Comparison of ENCODE assay signal across 20 cellular contexts in genomic region chr5:180688326-180689070, GRCh38. TPM values are rescaled to one million over a fixed set of nuclear protein-coding genes. Genes with fewer than 3 reads are reported as not detected.
DNase-seq lines count a peak whose midpoint lies in the region; ATAC-seq lines count a peak whose summit lies in the region.
"Had no signal": no experiment of that assay in that cellular context is flagged by ENCODE, and none has a peak within 500 bp of the region (broad histone marks: within the 10 kb centered on the region; RNA-seq: fewer than 3 reads in every experiment).

No MANE protein-coding gene starts in this region.

- no peaks in the 10 kb centered on the region for H3K36me3 Mint-ChIP-seq in activated T-helper 17 cell treated with anti-CD3 and anti-CD28 coated beads, Interleukin-2, amount 50 U/mL, for 72 hours (ENCODE audit: low read depth)
- no peaks in the 10 kb centered on the region for H3K36me3 Mint-ChIP-seq in natural killer cell treated with Interleukin-12 subunit alpha and Interleukin-12 subunit beta and Interleukin-15 and Interleukin-18, amount 100 ng/mL, for 72 hours
- H3K36me3 Mint-ChIP-seq: mesothelial cell of epicardium had no signal

- no peak overlapping the region for H3K14ac ChIP-seq in neuronal stem cell (ENCODE audit: low read length)

- H3K4me1 Mint-ChIP-seq in activated T-helper 17 cell treated with anti-CD3 and anti-CD28 coated beads, Interleukin-2, amount 50 U/mL, for 72 hours, result peaks cover 17% of the 10 kb centered on the region
- H3K4me1 Mint-ChIP-seq in natural killer cell treated with Interleukin-12 subunit alpha and Interleukin-12 subunit beta and Interleukin-15 and Interleukin-18, amount 100 ng/mL, for 72 hours (ENCODE audit: low read depth in 2 of 2), result peaks cover 20 to 21% of the 10 kb centered on the region in 2 donors

- no peak overlapping the region for H2BK5ac ChIP-seq in neuronal stem cell (ENCODE audit: low read length)

- H2AFZ ChIP-seq in neuronal stem cell (ENCODE audit: low read length), result no peak overlapping the region

- H3K27ac Mint-ChIP-seq in activated T-helper 17 cell treated with anti-CD3 and anti-CD28 coated beads, Interleukin-2, amount 50 U/mL, for 72 hours, result peak overlapping the region; percentile 69
- peak overlapping the region; percentile 65 to 78 for H3K27ac Mint-ChIP-seq in natural killer cell treated with Interleukin-12 subunit alpha and Interleukin-12 subunit beta and Interleukin-15 and Interleukin-18, amount 100 ng/mL, for 72 hours

- H3K27ac ChIP-seq in neuronal stem cell (replicated peaks; ENCODE audit: low read length), result no peak overlapping the region

- no CpG with 5 or more reads among the region's 8 CpGs for WGBS in neuronal stem cell (ENCODE audit: extremely low coverage in 2 of 2, insufficient read length in 2 of 2, insufficient replicate concordance in 1 of 2), 2 donors

- no peak for DNase-seq in activated CD4-positive, CD25-positive, alpha-beta regulatory T cell treated with anti-CD3 and anti-CD28 coated beads, Interleukin-2, amount 50 U/mL, for 72 hours
- DNase-seq in Daoy (ENCODE audit: low read depth) (peak; percentile 38), AG08395 (ENCODE audit: low spot score) (no peak), neuronal stem cell (ENCODE audit: low spot score) (no peak), HAP-1 (ENCODE audit: low spot score in 2 of 2) (no peak)
- DNase-seq in natural killer cell treated with Interleukin-12 subunit alpha and Interleukin-12 subunit beta and Interleukin-15 and Interleukin-18, amount 100 ng/mL, for 72 hours (ENCODE audit: low spot score), result no peak
- DNase-seq: COR-L47, cortex of kidney, glutamatergic neuron, KG1, NCI-H1436, NCI-H345, occipital lobe, SIG-M5 had no signal

- H3K4me3 ChIP-seq in neuronal stem cell (ENCODE audit: low read length in 2 of 2) (no peak overlapping the region), HAP-1 (no peak overlapping the region)

- H3K4me2 ChIP-seq in neuronal stem cell (ENCODE audit: insufficient read depth, low read length, poor library complexity, severe bottlenecking), result no peak overlapping the region

- no peak overlapping the region for H4K8ac ChIP-seq in neuronal stem cell (ENCODE audit: low read depth, low read length)

- H3K79me1 ChIP-seq in neuronal stem cell (ENCODE audit: low read depth, low read length), result no peaks in the 10 kb centered on the region

- no peaks in the 10 kb centered on the region for H3K9me3 Mint-ChIP-seq in activated T-helper 17 cell treated with anti-CD3 and anti-CD28 coated beads, Interleukin-2, amount 50 U/mL, for 72 hours
- no peaks in the 10 kb centered on the region for H3K9me3 Mint-ChIP-seq in natural killer cell treated with Interleukin-12 subunit alpha and Interleukin-12 subunit beta and Interleukin-15 and Interleukin-18, amount 100 ng/mL, for 72 hours
- H3K9me3 Mint-ChIP-seq: mesothelial cell of epicardium had no signal

- no peak overlapping the region for H2BK120ac ChIP-seq in neuronal stem cell (ENCODE audit: low read depth, low read length)

- H2BK15ac ChIP-seq in neuronal stem cell (ENCODE audit: low read length), result no peak overlapping the region

- in situ Hi-C loops in HAP-1 (cut with MboI; ENCODE audit: low sequenced_read_pairs), result no loop called here

- H4K91ac ChIP-seq in neuronal stem cell (ENCODE audit: low read depth, low read length, poor library complexity), result no peak overlapping the region

- H3K4me3 Mint-ChIP-seq in activated T-helper 17 cell treated with anti-CD3 and anti-CD28 coated beads, Interleukin-2, amount 50 U/mL, for 72 hours, result peak overlapping the region; percentile 67
- H3K4me3 Mint-ChIP-seq in natural killer cell treated with Interleukin-12 subunit alpha and Interleukin-12 subunit beta and Interleukin-15 and Interleukin-18, amount 100 ng/mL, for 72 hours, result peak overlapping the region; percentile 66
- H3K4me3 Mint-ChIP-seq: mesothelial cell of epicardium had no signal

- H3K9me3 ChIP-seq in neuronal stem cell (replicated peaks in 1 of 2; ENCODE audit: control insufficient read depth in 2 of 2, insufficient read depth in 1 of 2, low read depth in 1 of 2, low read length in 2 of 2) (peaks cover 0 to 4% of the 10 kb centered on the region in 2 donors), HAP-1 (no peaks in the 10 kb centered on the region)

- ATAC-seq in activated CD4-positive, CD25-positive, alpha-beta regulatory T cell treated with anti-CD3 and anti-CD28 coated beads, Interleukin-2, amount 50 U/mL, for 24 hours, result peak; percentile 54 to 65
- ATAC-seq in activated T-helper 17 cell treated with anti-CD3 and anti-CD28 coated beads, Interleukin-2, amount 50 U/mL, for 72 hours (replicated peaks), result peak; percentile 66
- no peak for ATAC-seq in natural killer cell treated with Interleukin-12 subunit alpha and Interleukin-12 subunit beta and Interleukin-15 and Interleukin-18, amount 100 ng/mL, for 72 hours

- H2BK12ac ChIP-seq in neuronal stem cell (ENCODE audit: low read length), result no peak overlapping the region

- H3K18ac ChIP-seq in neuronal stem cell (ENCODE audit: low read length), result no peak overlapping the region

- peaks cover 0 to 6% of the 10 kb centered on the region in 2 donors for H3K4me1 ChIP-seq in neuronal stem cell (ENCODE audit: control insufficient read depth in 2 of 2, insufficient read depth in 1 of 2, low read depth in 1 of 2, low read length in 2 of 2)
- no peaks in the 10 kb centered on the region; the same call in 1 of the 2 replicates for H3K4me1 ChIP-seq in HAP-1

- H3K9ac ChIP-seq in neuronal stem cell (ENCODE audit: low read depth, low read length, poor library complexity), result no peak overlapping the region

- H3K27me3 ChIP-seq in neuronal stem cell (ENCODE audit: control insufficient read depth in 3 of 3, insufficient read depth in 3 of 3, low read depth in 1 of 3, low read length in 3 of 3) (peaks cover 0 to 38% (median 0%) of the 10 kb centered on the region in 3 experiments), HAP-1 (ENCODE audit: low read depth) (no peaks in the 10 kb centered on the region)

- peaks cover 24% of the 10 kb centered on the region for H3K27me3 Mint-ChIP-seq in activated T-helper 17 cell treated with anti-CD3 and anti-CD28 coated beads, Interleukin-2, amount 50 U/mL, for 72 hours
- H3K27me3 Mint-ChIP-seq in natural killer cell treated with Interleukin-12 subunit alpha and Interleukin-12 subunit beta and Interleukin-15 and Interleukin-18, amount 100 ng/mL, for 72 hours, result peaks cover 3 to 11% of the 10 kb centered on the region in 2 donors

- no peak overlapping the region for H2AK5ac ChIP-seq in neuronal stem cell (ENCODE audit: low read depth, low read length)

- H3K4ac ChIP-seq in neuronal stem cell (ENCODE audit: low read length), result no peak overlapping the region

- no peaks in the 10 kb centered on the region for H3K36me3 ChIP-seq in neuronal stem cell (replicated peaks in 1 of 2; ENCODE audit: control insufficient read depth in 2 of 2, insufficient read depth in 2 of 2, low read length in 2 of 2)
- H3K36me3 ChIP-seq in HAP-1 (replicated peaks), result no peaks in the 10 kb centered on the region

- H3K23ac ChIP-seq in neuronal stem cell (ENCODE audit: low read depth, low read length, poor library complexity), result no peak overlapping the region

RNA-seq across cellular contexts. Expression of gene FLT4, which starts 39.1 kb away (rescaled TPM):
- total RNA-seq in Daoy (2014; rRNA removed; shearing (Covaris generic)), result 10.2 and 24.6 TPM in 2 replicates
- under 1 TPM; 0.34 to 0.56 TPM for total RNA-seq in activated T-helper 17 cell treated with anti-CD3 and anti-CD28 coated beads, Interleukin-2, amount 50 U/mL, for 72 hours
- total RNA-seq in natural killer cell treated with Interleukin-12 subunit alpha and Interleukin-12 subunit beta and Interleukin-15 and Interleukin-18, amount 100 ng/mL, for 72 hours, result under 1 TPM; 0.26 to 0.47 TPM
- polyA plus RNA-seq in neuronal stem cell (2013, experiment 1 of 2), result 5.4 TPM
- 5.5 TPM for polyA plus RNA-seq in neuronal stem cell (2013, experiment 2 of 2)
- polyA plus RNA-seq: keratinocyte had no signal

RNA-seq across cellular contexts. Expression of gene OR2Y1, which starts 51.4 kb away (rescaled TPM):
- total RNA-seq in Daoy (2014; rRNA removed; shearing (Covaris generic)), result not detected in 2 replicates
- total RNA-seq in activated T-helper 17 cell treated with anti-CD3 and anti-CD28 coated beads, Interleukin-2, amount 50 U/mL, for 72 hours, result not detected
- not detected for total RNA-seq in natural killer cell treated with Interleukin-12 subunit alpha and Interleukin-12 subunit beta and Interleukin-15 and Interleukin-18, amount 100 ng/mL, for 72 hours
- not detected for polyA plus RNA-seq in neuronal stem cell (2013, experiment 1 of 2)
- polyA plus RNA-seq in neuronal stem cell (2013, experiment 2 of 2), result not detected
- total RNA-seq: G401, mesothelial cell of epicardium, occipital lobe had no signal
- polyA plus RNA-seq: esophagus, keratinocyte had no signal

Comparison
In these comparisons a context has a peak if more than half of its experiments do, and no peak if none do; other contexts are left out.
1. ATAC-seq: peak in activated CD4-positive, CD25-positive, alpha-beta regulatory T cell treated with anti-CD3 and anti-CD28 coated beads, Interleukin-2, amount 50 U/mL, for 24 hours (2 of 2) and activated T-helper 17 cell treated with anti-CD3 and anti-CD28 coated beads, Interleukin-2, amount 50 U/mL, for 72 hours (single experiment); none in natural killer cell treated with Interleukin-12 subunit alpha and Interleukin-12 subunit beta and Interleukin-15 and Interleukin-18, amount 100 ng/mL, for 72 hours (0 of 2).